Comparison of ENCODE assay signal across 8 cellular contexts in genomic region chr7:28078036-28078901, GRCh38.
DNase-seq lines count a peak whose midpoint lies in the region; ATAC-seq and TF ChIP-seq lines count a peak whose summit lies in the region.

No MANE protein-coding gene starts in this region.

- no peak overlapping the region for H3K4me3 Mint-ChIP-seq in osteocyte (ENCODE audit: unreplicated experiment)

- no peak for TF ChIP-seq POLR2A in esophagus squamous epithelium (IDR thresholded peaks at IDR 0.05)

- no peaks in the 10 kb centered on the region for H3K36me3 Mint-ChIP-seq in osteocyte (ENCODE audit: unreplicated experiment)

- no peaks in the 10 kb centered on the region for H3K36me3 ChIP-seq in esophagus squamous epithelium

- no peaks in the 10 kb centered on the region for H3K9me3 ChIP-seq in esophagus squamous epithelium

- TF ChIP-seq CTCF in esophagus squamous epithelium (IDR thresholded peaks at IDR 0.05): peak; percentile 82 to 98 (median 86)
- peak; percentile 97 for TF ChIP-seq CTCF in osteocyte (IDR thresholded peaks at IDR 0.05)

- peak overlapping the region; percentile 1 for H3K27ac Mint-ChIP-seq in osteocyte (ENCODE audit: unreplicated experiment)

- DNase-seq in AG20443 (ENCODE audit: low spot score): peak; percentile 54
- peak; percentile 11 for DNase-seq in NCI-H2196 treated with DMSO at 0.1 percent for 48 hours (lab: John Stamatoyannopoulos, UW; ENCODE audit: unreplicated experiment)
- DNase-seq in activated CD4-positive, alpha-beta T cell treated with anti-CD3 and anti-CD28 coated beads, Interleukin-2, amount 50 U/mL, for 4 hours: peak; percentile 35 to 44
- no peak for DNase-seq in esophagus squamous epithelium (lab: John Stamatoyannopoulos, UW)
- DNase-seq in osteocyte (ENCODE audit: extremely low spot score, unreplicated experiment): no peak
- no peak for DNase-seq in occipital lobe (lab: John Stamatoyannopoulos, UW)

- intact Hi-C loops in esophagus squamous epithelium (cut with DNase I): no loop called here

- no peaks in the 10 kb centered on the region for H3K27me3 ChIP-seq in esophagus squamous epithelium

- 30 to 36% methylated on average over 7 of the region's 7 CpGs for WGBS in esophagus squamous epithelium, 2 donors

- no peaks in the 10 kb centered on the region for H3K27me3 Mint-ChIP-seq in osteocyte (ENCODE audit: unreplicated experiment)

- H3K9me3 Mint-ChIP-seq in osteocyte (ENCODE audit: unreplicated experiment): no peaks in the 10 kb centered on the region

- ATAC-seq in GM18867 (IDR thresholded peaks at IDR 0.05; ENCODE audit: unreplicated experiment): peak; percentile 57
- ATAC-seq in GM21825 (IDR thresholded peaks at IDR 0.05; ENCODE audit: unreplicated experiment): no peak

- H3K4me1 Mint-ChIP-seq in osteocyte (ENCODE audit: unreplicated experiment): peaks cover 40% of the 10 kb centered on the region

- no peak overlapping the region for H3K27ac ChIP-seq in esophagus squamous epithelium

- no peak overlapping the region for H3K4me3 ChIP-seq in esophagus squamous epithelium

- peaks cover 0 to 11% (median 0%) of the 10 kb centered on the region in 3 donors for H3K4me1 ChIP-seq in esophagus squamous epithelium

Comparison
In these comparisons a context has a peak if more than half of its experiments do, and no peak if none do; other contexts are left out.
1. DNase-seq: peak in AG20443 (single experiment), NCI-H2196 treated with DMSO at 0.1 percent for 48 hours (single experiment) and activated CD4-positive, alpha-beta T cell treated with anti-CD3 and anti-CD28 coated beads, Interleukin-2, amount 50 U/mL, for 4 hours (2 of 2); none in esophagus squamous epithelium (single experiment), osteocyte (single experiment) and occipital lobe (single experiment).